8 cellular contexts compared by ENCODE assay signal in genomic region chr16:23452221-23452571, GRCh38. TPM values are rescaled to one million over a fixed set of nuclear protein-coding genes. Genes with fewer than 3 reads are reported as not detected.
DNase-seq lines count a peak whose midpoint lies in the region; ATAC-seq and TF ChIP-seq lines count a peak whose summit lies in the region.

No MANE protein-coding gene starts in this region.

- no peak for DNase-seq in breast epithelium (ENCODE audit: low spot score in 2 of 2)
- no peak for DNase-seq in mucosa of descending colon
- DNase-seq in GM19240 (ENCODE audit: insufficient read length, low spot score) = no peak

- H3K4me1 Mint-ChIP-seq in IgD-negative memory B cell = peaks cover 15 to 24% (median 16%) of the 10 kb centered on the region in 3 donors

- ATAC-seq in mucosa of descending colon = peak; percentile 1
- ATAC-seq in HG02763 (IDR thresholded peaks at IDR 0.05; ENCODE audit: unreplicated experiment) = no peak
- ATAC-seq in HG02981 (IDR thresholded peaks at IDR 0.05; ENCODE audit: unreplicated experiment) = no peak
- no peak for ATAC-seq in HG03460 (IDR thresholded peaks at IDR 0.05; ENCODE audit: unreplicated experiment)

- peak overlapping the region; percentile 66 to 96 (median 69) for H3K4me3 ChIP-seq in breast epithelium
- H3K4me3 ChIP-seq in mucosa of descending colon = no peak overlapping the region

- peak overlapping the region; percentile 95 to 97 (median 95) for H3K27ac Mint-ChIP-seq in IgD-negative memory B cell

- TF ChIP-seq CTCF in 22Rv1 (IDR thresholded peaks at IDR 0.05) (no peak), breast epithelium (IDR thresholded peaks at IDR 0.05) (no peak), mucosa of descending colon (IDR thresholded peaks at IDR 0.05) (no peak)

- H3K4me1 ChIP-seq in breast epithelium (peaks cover 0 to 7% of the 10 kb centered on the region in 2 donors), mucosa of descending colon (ENCODE audit: low read depth) (peaks cover 34% of the 10 kb centered on the region)

- H3K36me3 Mint-ChIP-seq in IgD-negative memory B cell = no peaks in the 10 kb centered on the region

- no peaks in the 10 kb centered on the region for H3K9me3 ChIP-seq in breast epithelium
- H3K9me3 ChIP-seq in mucosa of descending colon = no peaks in the 10 kb centered on the region

- H3K27me3 ChIP-seq in breast epithelium = no peaks in the 10 kb centered on the region

- H3K36me3 ChIP-seq in breast epithelium = no peaks in the 10 kb centered on the region
- H3K36me3 ChIP-seq in mucosa of descending colon (ENCODE audit: low read depth) = no peaks in the 10 kb centered on the region

- H3K27ac ChIP-seq in 22Rv1 (peak overlapping the region; percentile 81), breast epithelium (peak overlapping the region in 1 of 2 donors; percentile 81)

- H3K27me3 Mint-ChIP-seq in IgD-negative memory B cell = no peaks in the 10 kb centered on the region

- H3K4me3 Mint-ChIP-seq in IgD-negative memory B cell = peak overlapping the region; percentile 91 to 98 (median 97)

- no peak for TF ChIP-seq POLR2A in breast epithelium (IDR thresholded peaks at IDR 0.05)

- intact Hi-C loops in breast epithelium (cut with DNase I; ENCODE audit: low total_unique reads) (no loop called here), mucosa of descending colon (cut with DNase I, micrococcal nuclease) (no loop called here)

- no peaks in the 10 kb centered on the region for H3K9me3 Mint-ChIP-seq in IgD-negative memory B cell

RNA-seq across cellular contexts. Expression of gene COG7, which starts 0.8 kb away (rescaled TPM):
- polyA plus RNA-seq in IgD-negative memory B cell = 7.1 TPM
- total RNA-seq in breast epithelium (10 to 100 TPM; 12.8 to 31.6 (median 29.2) TPM), mucosa of descending colon (10 to 100 TPM; 25.4 to 40.5 (median 32.6) TPM)

RNA-seq across cellular contexts. Expression of gene GGA2, which starts 58.1 kb away (rescaled TPM):
- polyA plus RNA-seq in IgD-negative memory B cell = 219 TPM
- total RNA-seq in breast epithelium = 10 to 100 TPM; 42.9 to 72.0 (median 61.9) TPM
- total RNA-seq in mucosa of descending colon = 10 to 100 TPM; 37.9 to 62.6 (median 47.6) TPM
